11 cellular contexts compared by ENCODE assay signal in genomic region chr2:137718786-137719185, GRCh38.
"Had no signal": no experiment of that assay in that cellular context is flagged by ENCODE, and none has a peak within 500 bp of the region (broad histone marks: within the 10 kb centered on the region; RNA-seq: fewer than 3 reads in every experiment).

No MANE protein-coding gene starts in this region.

- DNase-seq: GM23248, GOT3, H7, H9, HCEC 1CT, HFFc6 had no signal

- H3K27ac ChIP-seq: GM23248 had no signal

- H3K4me2 ChIP-seq: GM23338 had no signal

- H3K4me1 ChIP-seq: HAP-1 had no signal

- H3K36me3 ChIP-seq: HAP-1 had no signal

- H2AFZ ChIP-seq: GM23248, GM23338 had no signal

- H3K9ac ChIP-seq: GM23248 had no signal

- ATAC-seq: GM23338, HCT116 had no signal

- FAIRE-seq: H1, H54 had no signal

- H3K4me3 ChIP-seq: GM23248, GM23338, HAP-1 had no signal
